In the genomic region with DNA sequence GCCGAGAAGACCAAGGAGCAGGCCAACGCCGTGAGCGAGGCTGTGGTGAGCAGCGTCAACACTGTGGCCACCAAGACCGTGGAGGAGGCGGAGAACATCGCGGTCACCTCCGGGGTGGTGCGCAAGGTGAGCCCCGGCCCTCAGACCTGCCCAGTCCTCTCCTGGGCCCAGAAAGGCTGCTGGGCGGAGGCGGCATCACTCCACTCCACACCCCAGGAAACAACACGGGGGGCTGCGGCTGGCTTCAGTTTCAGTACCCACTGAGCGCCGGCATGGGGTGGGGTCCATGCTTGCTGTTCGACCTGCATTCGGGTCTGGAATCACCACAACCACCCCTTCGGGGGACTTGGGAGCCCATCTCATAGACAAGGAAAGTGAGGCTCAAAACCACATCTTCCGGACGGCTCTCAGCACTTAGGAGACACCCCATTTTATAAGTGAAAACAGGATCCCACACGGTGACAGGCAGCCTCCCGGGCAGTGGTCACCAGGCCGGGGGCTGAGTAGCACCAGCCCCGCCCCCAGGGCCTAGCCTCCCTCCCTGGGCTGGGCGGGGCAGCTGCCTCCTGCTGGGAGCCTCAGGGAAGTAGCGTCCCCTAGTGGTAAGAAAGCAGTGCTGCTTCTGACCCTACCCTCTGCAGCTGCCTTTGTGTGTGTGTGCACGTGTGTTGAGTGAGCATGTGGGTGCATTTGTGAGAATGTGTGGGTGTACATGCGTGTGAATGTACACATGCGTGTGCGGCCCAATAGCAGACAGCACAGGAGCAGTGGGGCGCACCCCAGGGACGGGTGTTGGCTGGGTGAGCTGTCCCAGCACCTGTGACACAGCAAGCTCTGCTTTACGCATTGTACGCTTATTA, we compare ENCODE assay signal across 8 cellular contexts. TPM values are rescaled to one million over a fixed set of nuclear protein-coding genes. Genes with fewer than 3 reads are reported as not detected.
DNase-seq lines count a peak whose midpoint lies in the region; ATAC-seq and TF ChIP-seq lines count a peak whose summit lies in the region.

No MANE protein-coding gene starts in this region.

- H3K9me3 ChIP-seq in HCT116 (ENCODE audit: control insufficient read depth in 1 of 2, insufficient read depth in 1 of 2, low read depth in 1 of 2, low read length in 2 of 2): no peaks in the 10 kb centered on the region
- H3K9me3 ChIP-seq in adipocyte (ENCODE audit: control insufficient read depth, low read length): no peaks in the 10 kb centered on the region
- no peaks in the 10 kb centered on the region for H3K9me3 ChIP-seq in hepatocyte (ENCODE audit: low read depth)

- H3K4me3 Mint-ChIP-seq in stimulated activated naive B cell treated with anti-CD40 and anti-IgM and Interleukin-4, amounts not matched to agents 10 μg/mL and 1 μg/mL and 100 μg/mL, for 72 hours: no peak overlapping the region

- TF ChIP-seq RAD21 in HCT116 (IDR thresholded peaks at IDR 0.05; ENCODE audit: low read depth): no peak

- TF ChIP-seq CTCF in HCT116 (IDR thresholded peaks at IDR 0.05 in 2 of 3, conservative IDR thresholded peaks at IDR 0.05 in 1 of 3; ENCODE audit: borderline replicate concordance in 1 of 3, insufficient read depth in 1 of 3, low read depth in 2 of 3, low read length in 2 of 3) (peak in 2 of 3 experiments; percentile 99 to 100; a peak in 4 of 6 replicates), NB4 (IDR thresholded peaks at IDR 0.05; ENCODE audit: low read depth, low read length) (peak; percentile 99), hepatocyte (IDR thresholded peaks at IDR 0.05; ENCODE audit: poor library complexity) (peak; percentile 71)

- intact Hi-C loops in HCT116 (cut with micrococcal nuclease): loop anchor here (1.0 to 5.0 kb wide), 2 partner anchors 21 to 248 kb away; no protein-coding TSS in a partner anchor

- H4K20me1 ChIP-seq in HCT116 (ENCODE audit: insufficient read depth) (no peaks in the 10 kb centered on the region), hepatocyte (ENCODE audit: insufficient read depth, poor library complexity, severe bottlenecking) (no peaks in the 10 kb centered on the region)

- ATAC-seq in HCT116 (peak; percentile 68), GM18519 (IDR thresholded peaks at IDR 0.05; ENCODE audit: low FRiP score, unreplicated experiment) (no peak)
- ATAC-seq in stimulated activated naive B cell treated with anti-CD40 and anti-IgM and Interleukin-4, amounts not matched to agents 10 μg/mL and 1 μg/mL and 100 μg/mL, for 72 hours (replicated peaks): peak; percentile 77 to 80

- no peaks in the 10 kb centered on the region for H3K9me2 ChIP-seq in HCT116 (ENCODE audit: insufficient read depth)
- no peaks in the 10 kb centered on the region for H3K9me2 ChIP-seq in hepatocyte (replicated peaks; ENCODE audit: insufficient read depth)

- CTCF ChIA-PET in HCT116 (lab: Charles Lee): interaction anchor here (0.7 to 3.7 kb wide), 11 partner anchors 9 to 474 kb away, joined by 3 to 36 read pairs (median 4); a partner anchor contains a TSS

- H3K4me1 ChIP-seq in HCT116 (ENCODE audit: control insufficient read depth in 1 of 2, insufficient read depth in 2 of 2, low read length in 2 of 2) (peaks cover 48 to 78% of the 10 kb centered on the region in 2 experiments), adipocyte (ENCODE audit: control insufficient read depth, insufficient read depth, low read length) (peaks cover 38% of the 10 kb centered on the region), hepatocyte (ENCODE audit: insufficient read depth) (peaks cover 20% of the 10 kb centered on the region)

- peak overlapping the region; percentile 94 for H3K27ac ChIP-seq in HCT116 (ENCODE audit: low read depth, low read length)
- no peak overlapping the region for H3K27ac ChIP-seq in hepatocyte

- no peak overlapping the region for H3K27ac Mint-ChIP-seq in stimulated activated naive B cell treated with anti-CD40 and anti-IgM and Interleukin-4, amounts not matched to agents 10 μg/mL and 1 μg/mL and 100 μg/mL, for 72 hours

- POLR2A ChIA-PET in HCT116 (lab: Charles Lee): interaction anchor here (1.0 to 5.7 kb wide), 2 partner anchors 8 to 267 kb away, joined by 4 to 58 read pairs; a partner anchor contains a TSS

- DNase-seq in stimulated activated CD4-positive, alpha-beta T cell treated with anti-CD3 and anti-CD28 coated beads, Interleukin-15, amount 100 ng/mL, for 24 hours: peak; percentile 57
- DNase-seq in stimulated activated CD4-positive, alpha-beta T cell treated with anti-CD3 and anti-CD28 coated beads, Interleukin-4, amount 100 ng/mL, for 1 hour: no peak
- peak; percentile 64 for DNase-seq in HCT116 (ENCODE audit: low read depth, low spot score)
- peak; percentile 91 for DNase-seq in NB4 (ENCODE audit: low read depth)
- DNase-seq in adipocyte (ENCODE audit: low read depth): peak; percentile 81
- peak; percentile 84 for DNase-seq in hepatocyte (ENCODE audit: low spot score)
- DNase-seq in stimulated activated naive B cell treated with anti-CD40 and anti-IgM and Interleukin-4, amounts not matched to agents 10 μg/mL and 1 μg/mL and 100 μg/mL, for 72 hours: no peak

- TF ChIP-seq POLR2A in HCT116 (IDR thresholded peaks at IDR 0.05; ENCODE audit: borderline replicate concordance, extremely low read depth, insufficient read depth, insufficient read length): no peak
- no peak for TF ChIP-seq POLR2A in NB4 (IDR thresholded peaks at IDR 0.05; ENCODE audit: extremely low read depth, insufficient read length)

- peaks cover 14 to 29% of the 10 kb centered on the region in 2 donors for H3K27me3 Mint-ChIP-seq in stimulated activated naive B cell treated with anti-CD40 and anti-IgM and Interleukin-4, amounts not matched to agents 10 μg/mL and 1 μg/mL and 100 μg/mL, for 72 hours

- no peaks in the 10 kb centered on the region for H3K9me3 Mint-ChIP-seq in stimulated activated naive B cell treated with anti-CD40 and anti-IgM and Interleukin-4, amounts not matched to agents 10 μg/mL and 1 μg/mL and 100 μg/mL, for 72 hours

- BruUV-seq in HCT116 (replicated peaks; lab: Mats Ljungman, UMichigan): no TSS peak

- H3K9ac ChIP-seq in HCT116 (ENCODE audit: low read length) (peak overlapping the region; percentile 71), adipocyte (ENCODE audit: low read length) (peak overlapping the region; percentile 80)

- H3K27me3 ChIP-seq in HCT116 (ENCODE audit: insufficient read depth, low read length) (no peaks in the 10 kb centered on the region), adipocyte (replicated peaks; ENCODE audit: control insufficient read depth, insufficient read depth, low read length) (no peaks in the 10 kb centered on the region), hepatocyte (no peaks in the 10 kb centered on the region)

- peak overlapping the region; percentile 50 to 57 for H3K4me3 ChIP-seq in HCT116 (replicated peaks in 1 of 2; ENCODE audit: low read depth in 1 of 2, low read length in 2 of 2)
- no peak overlapping the region for H3K4me3 ChIP-seq in NB4 (ENCODE audit: low read depth, low read length)
- peak overlapping the region; percentile 78 for H3K4me3 ChIP-seq in adipocyte (ENCODE audit: low read length)
- no peak overlapping the region for H3K4me3 ChIP-seq in hepatocyte

- H3K36me3 ChIP-seq in HCT116 (ENCODE audit: control insufficient read depth in 1 of 2, insufficient read depth in 2 of 2, low read length in 2 of 2) (no peaks in the 10 kb centered on the region), adipocyte (ENCODE audit: control insufficient read depth, insufficient read depth, low read length, severe bottlenecking) (no peaks in the 10 kb centered on the region), hepatocyte (replicated peaks; ENCODE audit: insufficient read depth, low read depth) (no peaks in the 10 kb centered on the region)

- H3K79me2 ChIP-seq in HCT116 (ENCODE audit: insufficient read depth, low read length): peaks cover 8% of the 10 kb centered on the region; the same call in 1 of the 2 replicates
- H3K79me2 ChIP-seq in hepatocyte: no peaks in the 10 kb centered on the region

- peaks cover 5 to 6% of the 10 kb centered on the region in 2 donors for H3K4me1 Mint-ChIP-seq in stimulated activated naive B cell treated with anti-CD40 and anti-IgM and Interleukin-4, amounts not matched to agents 10 μg/mL and 1 μg/mL and 100 μg/mL, for 72 hours

- no peaks in the 10 kb centered on the region for H3K36me3 Mint-ChIP-seq in stimulated activated naive B cell treated with anti-CD40 and anti-IgM and Interleukin-4, amounts not matched to agents 10 μg/mL and 1 μg/mL and 100 μg/mL, for 72 hours

- RAD21 ChIA-PET in HCT116 (lab: Charles Lee; ENCODE audit: low non-redundant PET in 1 of 2, low total read pairs in 2 of 2, uncharacterized antibody in 2 of 2, unreplicated experiment in 2 of 2): interaction anchor here in 1 of 2 experiments (0.5 to 1.5 kb wide), 3 partner anchors 10 to 89 kb away, joined by 3 read pairs; no protein-coding TSS in a partner anchor

- H3K4me2 ChIP-seq in HCT116 (ENCODE audit: low read length) (peak overlapping the region; percentile 100), hepatocyte (no peak overlapping the region)

- H2AFZ ChIP-seq in HCT116 (ENCODE audit: low read depth, low read length, poor library complexity, severe bottlenecking) (peak overlapping the region; percentile 54), hepatocyte (no peak overlapping the region)

- 80% methylated on average over 37 of the region's 37 CpGs for WGBS in hepatocyte (ENCODE audit: low lambda C conversion rate, missing lambda C conversion rate)

TF ChIP-seq in HCT116, 20 proteins besides CTCF, POLR2A, EP300 and RAD21:
- TF ChIP-seq YY1 (IDR thresholded peaks at IDR 0.05; ENCODE audit: extremely low read depth, insufficient replicate concordance, low read depth, low read length) (peak; percentile 66), POLR2AphosphoS5 (IDR thresholded peaks at IDR 0.05; ENCODE audit: low read depth, low read length) (peak; percentile 37), ELF1 (IDR thresholded peaks at IDR 0.05; ENCODE audit: borderline replicate concordance, low read depth) (no peak)

RNA-seq across cellular contexts. Expression of a gene that starts 1.8 kb away (rescaled TPM):
- total RNA-seq in HCT116 (2021; ENCODE audit: unreplicated experiment) (61.1 TPM), hepatocyte (2.7 and 12.1 TPM in 2 replicates)
- 120 and 159 TPM in 2 replicates for polyA plus RNA-seq in HCT116 (2012)
- polyA plus RNA-seq in hepatocyte: 14.6 and 18.5 TPM in 2 replicates

RNA-seq across cellular contexts. Expression of a gene that starts 2.8 kb away (rescaled TPM):
- total RNA-seq in HCT116 (2021; ENCODE audit: unreplicated experiment) (8.3 TPM), hepatocyte (1.9 and 4.9 TPM in 2 replicates)
- 16.8 and 19.6 TPM in 2 replicates for polyA plus RNA-seq in HCT116 (2012)
- 1.9 and 2.2 TPM in 2 replicates for polyA plus RNA-seq in hepatocyte

RNA-seq across cellular contexts. Expression of a gene that starts 8.0 kb away (rescaled TPM):
- 448 TPM for total RNA-seq in HCT116 (2021; ENCODE audit: unreplicated experiment)
- polyA plus RNA-seq in HCT116 (2012): 582 and 667 TPM in 2 replicates
- not detected in 2 replicates for total RNA-seq in hepatocyte
- not detected in 2 replicates for polyA plus RNA-seq in hepatocyte

RNA-seq across cellular contexts. Expression of a gene that starts 59.9 kb away (rescaled TPM):
- total RNA-seq in HCT116 (2021; ENCODE audit: unreplicated experiment) (2.7 TPM), hepatocyte (not detected in 2 replicates)
- polyA plus RNA-seq in HCT116 (2012): 10.4 and 12.6 TPM in 2 replicates
- polyA plus RNA-seq in hepatocyte: 0.57 TPM in 1 of 2 replicates, not detected in the other

Comparison
In these comparisons a context has a peak if more than half of its experiments do, and no peak if none do; other contexts are left out.
1. DNase-seq: peak in stimulated activated CD4-positive, alpha-beta T cell treated with anti-CD3 and anti-CD28 coated beads, Interleukin-15, amount 100 ng/mL, for 24 hours (single experiment), HCT116 (single experiment), NB4 (single experiment), adipocyte (single experiment) and hepatocyte (single experiment); none in stimulated activated CD4-positive, alpha-beta T cell treated with anti-CD3 and anti-CD28 coated beads, Interleukin-4, amount 100 ng/mL, for 1 hour (single experiment) and stimulated activated naive B cell treated with anti-CD40 and anti-IgM and Interleukin-4, amounts not matched to agents 10 μg/mL and 1 μg/mL and 100 μg/mL, for 72 hours (single experiment).
2. H3K4me3 ChIP-seq: peak in HCT116 (2 of 2) and adipocyte (single experiment); none in NB4 (single experiment) and hepatocyte (single experiment).
3. RNA of a gene that starts 8.0 kb away (total RNA-seq): 448 TPM in HCT116 (single experiment); not detected in hepatocyte; every median in the first group is over 100 times any median in the second.
4. Peak in every context shown above with its lines, with median percentiles within 50 percentile points of each other: CTCF ChIP-seq.